21 cellular contexts compared by ENCODE assay signal in the genomic region with DNA sequence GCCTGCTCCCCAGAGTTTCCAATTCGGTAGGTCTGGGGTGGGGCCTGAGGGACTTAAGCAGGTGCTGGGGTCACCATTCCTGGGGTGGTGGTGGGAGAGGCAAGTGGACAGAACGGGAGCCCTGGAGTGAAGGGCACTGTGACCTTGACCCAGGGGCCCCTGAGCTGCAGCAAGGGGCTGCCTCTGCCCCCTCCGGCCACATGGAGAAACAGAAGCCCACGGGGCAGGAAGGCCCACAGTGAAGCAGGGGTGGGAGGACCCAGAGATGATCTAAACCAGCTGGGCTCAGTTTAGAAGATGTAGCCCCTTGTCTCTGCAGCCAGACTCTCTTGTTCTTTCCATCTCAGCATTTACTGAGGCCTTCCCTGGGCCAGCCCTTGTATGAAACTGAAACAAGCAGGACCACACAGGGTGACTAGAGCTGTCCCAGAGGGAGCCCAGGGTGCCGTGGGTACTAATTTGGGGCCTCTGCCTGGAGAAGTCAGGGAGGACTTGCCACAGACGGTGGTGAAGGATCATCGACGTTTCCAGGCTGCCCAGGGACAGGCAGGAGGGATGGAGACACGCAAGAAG. TPM values are rescaled to one million over a fixed set of nuclear protein-coding genes. Genes with fewer than 3 reads are reported as not detected.
DNase-seq lines count a peak whose midpoint lies in the region; ATAC-seq, FAIRE-seq and TF ChIP-seq lines count a peak whose summit lies in the region.
"Had no signal": no experiment of that assay in that cellular context is flagged by ENCODE, and none has a peak within 500 bp of the region (broad histone marks: within the 10 kb centered on the region; RNA-seq: fewer than 3 reads in every experiment).

No MANE protein-coding gene starts in this region.

- TF ChIP-seq POLR2A in HepG2 (IDR thresholded peaks at IDR 0.05; ENCODE audit: insufficient read depth in 1 of 2, low read depth in 2 of 2, low read length in 2 of 2) (no peak), right lobe of liver (IDR thresholded peaks at IDR 0.05) (no peak), uterus (IDR thresholded peaks at IDR 0.05) (no peak)

- no peak overlapping the region for H2BK15ac ChIP-seq in H9 (ENCODE audit: low read depth, low read length)

- FAIRE-seq in HepG2 (lab: Jason Lieb, UNC), result no peak
- FAIRE-seq: RCC 7860 had no signal

- 54% methylated on average over 8 of the region's 9 CpGs for WGBS in HepG2 (ENCODE audit: low lambda C conversion rate)
- 48% methylated on average over 4 of the region's 9 CpGs for WGBS in right lobe of liver (ENCODE audit: insufficient coverage, low coverage, low lambda C conversion rate, missing lambda C conversion rate)
- WGBS in H9 (ENCODE audit: extremely low coverage, insufficient read length, low lambda C conversion rate), result no CpG with 5 or more reads among the region's 9 CpGs

- H2BK12ac ChIP-seq in H9 (ENCODE audit: insufficient read length, low read depth, low read length), result no peak overlapping the region

- H3K27me3 ChIP-seq in HepG2 (ENCODE audit: control insufficient read depth in 1 of 2, insufficient read depth in 2 of 2, low read length in 2 of 2) (peaks cover 0 to 3% of the 10 kb centered on the region in 2 experiments; a peak in 3 of 5 replicates), right lobe of liver (no peaks in the 10 kb centered on the region), uterus (no peaks in the 10 kb centered on the region), H9 (ENCODE audit: insufficient read depth, low read length) (no peaks in the 10 kb centered on the region)
- H3K27me3 ChIP-seq: SJSA1 had no signal

- H3K4me1 Mint-ChIP-seq in effector memory CD8-positive, alpha-beta T cell (ENCODE audit: low read depth in 2 of 2), result peaks cover 8 to 11% of the 10 kb centered on the region in 2 donors
- H3K4me1 Mint-ChIP-seq in nephron (peaks cover 17% of the 10 kb centered on the region), H9 (peaks cover 8 to 9% of the 10 kb centered on the region in 2 experiments)
- H3K4me1 Mint-ChIP-seq: CD4-positive, CD25-positive, alpha-beta regulatory T cell had no signal

- H3K56ac ChIP-seq in H9 (ENCODE audit: insufficient read length, low read depth, low read length), result no peak overlapping the region

- H4K20me1 ChIP-seq in HepG2 (ENCODE audit: insufficient read depth, low read length), result no peaks in the 10 kb centered on the region
- H4K20me1 ChIP-seq in H9 (ENCODE audit: control insufficient read depth, insufficient read depth, insufficient read length), result no peaks in the 10 kb centered on the region

- no peaks in the 10 kb centered on the region for H3K36me3 ChIP-seq in HepG2 (replicated peaks in 1 of 2; ENCODE audit: control insufficient read depth in 1 of 2, insufficient read depth in 2 of 2, low read length in 2 of 2)
- no peaks in the 10 kb centered on the region for H3K36me3 ChIP-seq in right lobe of liver
- no peaks in the 10 kb centered on the region for H3K36me3 ChIP-seq in uterus
- H3K36me3 ChIP-seq: SJSA1 had no signal

- no peak overlapping the region; the same call in 1 of the 2 replicates for H3K14ac ChIP-seq in H9 (ENCODE audit: insufficient read depth, low read length)

- H3K23ac ChIP-seq in H9 (ENCODE audit: insufficient read length, low read depth, low read length), result no peak overlapping the region

- H3K23me2 ChIP-seq in H9 (ENCODE audit: insufficient read length, low read depth, low read length, poor library complexity, severe bottlenecking), result no peaks in the 10 kb centered on the region

- H3K4me1 ChIP-seq in HepG2 (ENCODE audit: insufficient read depth, low read length) (peaks cover 56% of the 10 kb centered on the region), right lobe of liver (no peaks in the 10 kb centered on the region), uterus (no peaks in the 10 kb centered on the region), H9 (ENCODE audit: insufficient read depth, low read length) (no peaks in the 10 kb centered on the region)
- H3K4me1 ChIP-seq: SJSA1 had no signal

- ATAC-seq in HepG2 (no peak), right lobe of liver (no peak), GM21360 (IDR thresholded peaks at IDR 0.05; ENCODE audit: unreplicated experiment) (no peak)
- ATAC-seq in effector memory CD8-positive, alpha-beta T cell (replicated peaks), result no peak
- ATAC-seq: Right ventricle myocardium inferior had no signal

- TF ChIP-seq CTCF in HepG2 (CRISPR knock-in tag; IDR thresholded peaks at IDR 0.05) (no peak), right lobe of liver (IDR thresholded peaks at IDR 0.05) (no peak), nephron (IDR thresholded peaks at IDR 0.05; ENCODE audit: unreplicated experiment in 3 of 3) (no peak), uterus (IDR thresholded peaks at IDR 0.05) (no peak), H9 (conservative IDR thresholded peaks at IDR 0.05) (no peak)

- H2AK5ac ChIP-seq in H9 (ENCODE audit: insufficient read length, low read length), result no peak overlapping the region

- H3K27ac Mint-ChIP-seq in effector memory CD8-positive, alpha-beta T cell, result peak overlapping the region; percentile 48 to 77
- peak overlapping the region; percentile 95 to 98 (median 95) for H3K27ac Mint-ChIP-seq in nephron
- H3K27ac Mint-ChIP-seq in H9, result 0 out of 7 replicates have a peak overlapping the region, but pooled peaks of 1 of the 3 experiments have one; percentile 14
- H3K27ac Mint-ChIP-seq: CD4-positive, CD25-positive, alpha-beta regulatory T cell had no signal

- no TSS peak for BruUV-seq in HepG2 (replicated peaks; lab: Mats Ljungman, UMichigan)

- H2BK20ac ChIP-seq in H9 (ENCODE audit: low read depth, low read length, poor library complexity, severe bottlenecking), result no peak overlapping the region

- no peak overlapping the region for H4K5ac ChIP-seq in H9 (ENCODE audit: insufficient read length, low read depth, low read length)

- intact Hi-C loops in HepG2 (cut with micrococcal nuclease; ENCODE audit: unreplicated experiment), result no loop called here
- intact Hi-C loops in right lobe of liver (cut with DNase I), result no loop called here
- intact Hi-C loops in uterus (cut with DNase I; ENCODE audit: low total_unique reads), result no loop called here

- H3K4ac ChIP-seq in H9 (ENCODE audit: low read depth, low read length), result no peak overlapping the region

- H2BK120ac ChIP-seq in H9 (ENCODE audit: low read depth, low read length, poor library complexity, severe bottlenecking), result no peak overlapping the region

- no peak overlapping the region for H2BK5ac ChIP-seq in H9 (ENCODE audit: insufficient read length, low read length)

- H3K27me3 Mint-ChIP-seq in effector memory CD8-positive, alpha-beta T cell, result no peaks in the 10 kb centered on the region
- H3K27me3 Mint-ChIP-seq in nephron (ENCODE audit: low read depth) (peaks cover 16% of the 10 kb centered on the region), H9 (ENCODE audit: low read depth) (peaks cover 43% of the 10 kb centered on the region)

- H3K4me2 ChIP-seq in HepG2 (ENCODE audit: low read depth, low read length) (peak overlapping the region; percentile 19; the same call in 1 of the 2 replicates), H9 (ENCODE audit: insufficient read depth, insufficient read length, low read length) (no peak overlapping the region)

- H3K18ac ChIP-seq in H9 (ENCODE audit: insufficient read length, low read depth, low read length), result no peak overlapping the region

- H3K4me3 ChIP-seq in HepG2 (replicated peaks in 1 of 3; ENCODE audit: insufficient read depth in 1 of 3, low read depth in 2 of 3, low read length in 3 of 3) (no peak overlapping the region), right lobe of liver (no peak overlapping the region), uterus (no peak overlapping the region)
- H3K4me3 ChIP-seq: GM23248, SJSA1 had no signal

- H2AFZ ChIP-seq in HepG2 (ENCODE audit: low read length) (no peak overlapping the region), H9 (ENCODE audit: low read length) (no peak overlapping the region)
- H2AFZ ChIP-seq: GM23248 had no signal

- no peak for DNase-seq in HepG2 (ENCODE audit: low spot score)
- DNase-seq in right lobe of liver, result no peak
- DNase-seq in effector memory CD8-positive, alpha-beta T cell, result no peak
- DNase-seq in uterus, result no peak
- DNase-seq in H9, result no peak
- DNase-seq: CD4-positive, CD25-positive, alpha-beta regulatory T cell; EL; GF-D8; GM23248; MM.1S; NCI-H1048; NCI-H1417 treated with DMSO at 0.1 percent for 48 hours; NCI-H187; NCI-H446; OCI-M1 had no signal

- H3K4me3 Mint-ChIP-seq in effector memory CD8-positive, alpha-beta T cell, result no peak overlapping the region
- H3K4me3 Mint-ChIP-seq in nephron, result peak overlapping the region in 1 of 3 experiments; percentile 40
- H3K4me3 Mint-ChIP-seq in H9, result no peak overlapping the region

- CTCF ChIA-PET in HepG2 (lab: Yijun Ruan, JAX; ENCODE audit: low intra/inter-chr PET ratio, low total read pairs), result no interaction called here

- H3K9me3 ChIP-seq in HepG2 (ENCODE audit: low read length) (no peaks in the 10 kb centered on the region), right lobe of liver (no peaks in the 10 kb centered on the region), uterus (no peaks in the 10 kb centered on the region), H9 (ENCODE audit: control insufficient read depth, low read depth, low read length) (no peaks in the 10 kb centered on the region)
- H3K9me3 ChIP-seq: SJSA1 had no signal

- no peak overlapping the region for H4K8ac ChIP-seq in H9 (replicated peaks; ENCODE audit: insufficient read length, low read depth, low read length)

- H3K36me3 Mint-ChIP-seq in effector memory CD8-positive, alpha-beta T cell (ENCODE audit: insufficient read depth), result no peaks in the 10 kb centered on the region
- H3K36me3 Mint-ChIP-seq in nephron (ENCODE audit: low read depth), result no peaks in the 10 kb centered on the region
- H3K36me3 Mint-ChIP-seq in H9 (ENCODE audit: insufficient read depth in 1 of 3, low read depth in 3 of 3), result no peaks in the 10 kb centered on the region
- H3K36me3 Mint-ChIP-seq: CD4-positive, CD25-positive, alpha-beta regulatory T cell had no signal

- H3K9me3 Mint-ChIP-seq in effector memory CD8-positive, alpha-beta T cell, result no peaks in the 10 kb centered on the region
- no peaks in the 10 kb centered on the region for H3K9me3 Mint-ChIP-seq in nephron
- no peaks in the 10 kb centered on the region; a peak in 1 of 5 replicates for H3K9me3 Mint-ChIP-seq in H9

- H4K91ac ChIP-seq in H9 (ENCODE audit: insufficient read length, low read depth, low read length), result no peak overlapping the region

- POLR2A ChIA-PET in HepG2 (lab: Yijun Ruan, JAX), result no interaction called here

- H3K79me2 ChIP-seq in HepG2 (ENCODE audit: insufficient read depth, low read length) (no peaks in the 10 kb centered on the region), H9 (ENCODE audit: insufficient read depth, low read length) (no peaks in the 10 kb centered on the region)

- H3K9ac ChIP-seq in HepG2 (ENCODE audit: insufficient read depth, low read depth, low read length), result no peak overlapping the region; the same call in 1 of the 2 replicates
- no peak overlapping the region for H3K9ac ChIP-seq in H9 (ENCODE audit: extremely low read depth, insufficient read length, low read length)
- H3K9ac ChIP-seq: GM23248 had no signal

- no peak overlapping the region for H3T11ph ChIP-seq in H9 (ENCODE audit: low read length)

- TF ChIP-seq EP300 in HepG2 (IDR thresholded peaks at IDR 0.05; ENCODE audit: low read depth in 2 of 2, low read length in 2 of 2) (no peak), HepG2 (CRISPR knock-in tag; IDR thresholded peaks at IDR 0.05; ENCODE audit: borderline replicate concordance) (no peak)

- no peaks in the 10 kb centered on the region for H3K79me1 ChIP-seq in H9 (ENCODE audit: insufficient read depth, low read depth, low read length, poor library complexity, severe bottlenecking)

- no peak for TF ChIP-seq RAD21 in HepG2 (CRISPR knock-in tag; IDR thresholded peaks at IDR 0.05)

- in situ Hi-C loops in HepG2 (cut with HindIII; ENCODE audit: extremely low pct_ligation_motif_present, low pct_unique_long_range_greater_than_20kb), result no loop called here

- H3K27ac ChIP-seq in HepG2 (ENCODE audit: extremely low read length, insufficient read depth, low read length), result no peak overlapping the region
- no peak overlapping the region for H3K27ac ChIP-seq in right lobe of liver
- H3K27ac ChIP-seq in uterus, result no peak overlapping the region
- no peak overlapping the region for H3K27ac ChIP-seq in H9 (ENCODE audit: insufficient read length, low read depth, low read length)
- H3K27ac ChIP-seq: GM23248, SJSA1 had no signal

RNA-seq across cellular contexts. Expression of gene WNT11, which starts 30.5 kb away (rescaled TPM):
- 0.66 TPM in 1 of 2 replicates, not detected in the other for total RNA-seq in HepG2 (2016; rRNA removed; fragmentation: Illumina TruSeq; extraction: Trizol)
- total RNA-seq in HepG2 (2016; cell fraction: cytosol; rRNA removed; fragmentation: Illumina TruSeq; extraction: Trizol; ENCODE audit: low read depth), result 0.51 TPM in 1 of 2 replicates, not detected in the other
- 0.18 and 0.71 TPM in 2 replicates for total RNA-seq in HepG2 (2016; cell fraction: insoluble cytoplasmic fraction; rRNA removed; fragmentation: Illumina TruSeq; extraction: Trizol)
- 0.21 and 0.25 TPM in 2 replicates for total RNA-seq in HepG2 (2016; cell fraction: membrane; rRNA removed; fragmentation: Illumina TruSeq; extraction: Trizol)
- total RNA-seq in HepG2 (2016; cell fraction: nucleus; rRNA removed; fragmentation: Illumina TruSeq; extraction: Trizol), result 0.50 and 0.69 TPM in 2 replicates
- polyA plus RNA-seq in HepG2 (2011; rRNA removed), result 0.34 and 0.42 TPM in 2 replicates
- polyA plus RNA-seq in HepG2 (2011; cell fraction: cytosol; rRNA removed), result 0.44 and 0.47 TPM in 2 replicates
- 0.74 and 1.2 TPM in 2 replicates for polyA plus RNA-seq in HepG2 (2011; cell fraction: nucleus; rRNA removed)
- polyA plus RNA-seq in HepG2 (2012), result 0.16 and 0.33 TPM in 2 replicates
- 0.09 and 0.11 TPM in 2 replicates for polyA plus RNA-seq in HepG2 (2016; cell fraction: cytosol; fragmentation: Illumina TruSeq; extraction: Trizol; ENCODE audit: low read depth)
- polyA plus RNA-seq in HepG2 (2016; cell fraction: insoluble cytoplasmic fraction; fragmentation: Illumina TruSeq; extraction: Trizol; ENCODE audit: low read depth), result 0.16 and 0.44 TPM in 2 replicates
- polyA plus RNA-seq in HepG2 (2016; cell fraction: membrane; fragmentation: Illumina TruSeq; extraction: Trizol; ENCODE audit: low read depth), result not detected in 2 replicates
- 0.95 and 1.1 TPM in 2 replicates for polyA plus RNA-seq in HepG2 (2016; cell fraction: nucleus; fragmentation: Illumina TruSeq; extraction: Trizol; ENCODE audit: insufficient read depth, low read depth)
- polyA minus RNA-seq in HepG2 (2011; rRNA and poly(A)+ RNA removed; ENCODE audit: low replicate concordance), result 1.5 and 1.6 TPM in 2 replicates
- 1.7 TPM in 1 of 2 replicates, not detected in the other for polyA minus RNA-seq in HepG2 (2011; cell fraction: cytosol; rRNA and poly(A)+ RNA removed)
- polyA minus RNA-seq in HepG2 (2011; cell fraction: nucleus; rRNA and poly(A)+ RNA removed), result not detected in 2 replicates
- total RNA-seq in right lobe of liver, result 10 to 100 TPM in 2 of 6 experiments, 1 to 10 TPM in 4; 2.8 to 13.1 (median 5.5) TPM
- total RNA-seq in uterus, result 10 to 100 TPM in 2 of 4 donors, 1 to 10 TPM in 2; 5.1 to 16.7 (median 9.5) TPM
- 0.18 TPM in 1 of 2 replicates, not detected in the other for total RNA-seq in H9 (2021)
- total RNA-seq: CD4-positive, CD25-positive, alpha-beta regulatory T cell; GM23248; LHCN-M2; SJSA1 had no signal
- polyA plus RNA-seq: GM23248 had no signal
